In genomic region chr6:72691298-72691697, GRCh38 we compare ENCODE assay signal across 19 cellular contexts.
"Had no signal": no experiment of that assay in that cellular context is flagged by ENCODE, and none has a peak within 500 bp of the region (broad histone marks: within the 10 kb centered on the region; RNA-seq: fewer than 3 reads in every experiment).

No MANE protein-coding gene starts in this region.

- ATAC-seq: foreskin keratinocyte; left cardiac atrium; lower lobe of right lung; natural killer cell treated with Interleukin-12 subunit alpha and Interleukin-12 subunit beta and Interleukin-15 and Interleukin-18, amount 100 ng/mL, for 72 hours; stimulated activated naive B cell treated with anti-CD40 and anti-IgM and Interleukin-4, amounts not matched to agents 10 μg/mL and 1 μg/mL and 100 μg/mL, for 72 hours; stimulated activated naive CD8-positive, alpha-beta T cell treated with anti-CD3 and anti-CD28 coated beads, Interleukin-15, amount 100 ng/mL, for 72 hours; upper lobe of right lung had no signal

- DNase-seq: erythroblast; foreskin keratinocyte; head of caudate nucleus; kidney; left cardiac atrium; left ventricle myocardium inferior; lower lobe of right lung; mesenchymal stem cell; midbrain; nucleus accumbens; ovary; sigmoid colon; stimulated activated CD4-positive, alpha-beta T cell treated with anti-CD3 and anti-CD28 coated beads, Interleukin-2, amount 100 ng/mL, for 24 hours; stimulated activated CD4-positive, alpha-beta T cell treated with anti-CD3 and anti-CD28 coated beads, Interleukin-4, amount 100 ng/mL, for 4 hours; stimulated activated naive B cell treated with anti-CD40 and anti-IgM and Interleukin-4, amounts not matched to agents 10 μg/mL and 1 μg/mL and 100 μg/mL, for 72 hours; stimulated activated naive CD8-positive, alpha-beta T cell treated with anti-CD3 and anti-CD28 coated beads, Interleukin-15, amount 100 ng/mL, for 72 hours; testis; upper lobe of right lung had no signal
